ENCODE assay signal across 8 cellular contexts in the genomic region with DNA sequence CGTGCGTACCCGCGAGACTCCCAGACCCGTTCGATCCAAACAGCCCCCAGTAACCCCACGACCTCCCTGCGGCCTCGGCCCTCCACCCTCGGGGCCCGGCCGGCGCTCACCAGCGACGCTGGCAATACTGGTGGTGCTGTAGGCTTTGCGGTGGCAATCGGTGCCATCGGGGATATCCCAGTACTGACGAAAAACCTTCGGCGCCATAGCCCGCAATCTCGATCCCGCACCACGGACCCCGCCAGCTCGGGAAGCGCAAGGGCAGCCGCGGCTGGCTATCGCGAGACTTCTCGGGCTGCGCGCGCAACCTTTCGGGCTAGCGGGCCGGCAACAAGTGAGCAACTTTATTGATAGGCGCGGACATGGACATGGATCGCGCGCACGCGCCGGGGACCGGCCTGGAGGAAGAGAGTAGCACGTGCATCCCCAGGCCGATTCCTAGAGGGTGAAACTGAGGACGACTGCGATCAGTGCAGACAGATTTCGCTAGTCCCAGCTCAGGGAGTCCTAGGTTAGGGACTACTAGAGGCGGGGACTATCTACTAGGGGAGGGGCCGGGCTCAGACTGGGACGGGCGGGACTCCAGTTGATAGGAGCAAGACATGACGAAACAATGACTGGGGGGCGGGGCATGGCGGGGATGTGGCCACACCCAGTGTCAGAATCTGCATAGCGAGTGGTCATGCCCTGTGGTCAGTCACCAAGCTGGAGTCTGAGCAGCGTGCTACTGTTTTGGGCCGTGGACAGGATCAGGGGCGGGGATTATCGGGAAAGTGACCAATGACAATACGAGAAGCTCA. TPM values are rescaled to one million over a fixed set of nuclear protein-coding genes. Genes with fewer than 3 reads are reported as not detected.
A peak's percentile ranks its signal among the peaks of the same experiment; 100 is the strongest.
DNase-seq lines count a peak whose midpoint lies in the region; ATAC-seq, FAIRE-seq and TF ChIP-seq lines count a peak whose summit lies in the region.

TSS of gene NDUFA11 (minus strand) at position 289 of the 800 bp plus-strand sequence. CDS start at position 207, 82 bp downstream.

- peak within 1 kb of the TSS; percentile 100 for H3K27ac Mint-ChIP-seq in T-helper 2 cell treated with Interferon-gamma antibody and Interleukin-4, amounts not matched to agents 5 μg/mL and 100 μg/mL, for 36 hours
- peak within 1 kb of the TSS; percentile 98 for H3K27ac Mint-ChIP-seq in astrocyte (ENCODE audit: unreplicated experiment)

- TF ChIP-seq CTCF in astrocyte (IDR thresholded peaks at IDR 0.05; ENCODE audit: insufficient read depth, low read depth, low read length) = no peak

- H3K4me3 ChIP-seq in astrocyte (ENCODE audit: insufficient read depth, low read depth, low read length) = peak within 1 kb of the TSS; percentile 95

- peak within 1 kb of the TSS; percentile 93 for H3K4me3 Mint-ChIP-seq in T-helper 2 cell treated with Interferon-gamma antibody and Interleukin-4, amounts not matched to agents 5 μg/mL and 100 μg/mL, for 36 hours
- H3K4me3 Mint-ChIP-seq in astrocyte (ENCODE audit: unreplicated experiment) = peak within 1 kb of the TSS; percentile 99

- peaks cover 14% of the 10 kb centered on the region for H3K36me3 Mint-ChIP-seq in T-helper 2 cell treated with Interferon-gamma antibody and Interleukin-4, amounts not matched to agents 5 μg/mL and 100 μg/mL, for 36 hours (ENCODE audit: low read depth)
- H3K36me3 Mint-ChIP-seq in astrocyte (ENCODE audit: low read depth, unreplicated experiment) = peaks cover 9% of the 10 kb centered on the region

- peak within 1 kb of the TSS; percentile 100 for H3K9ac ChIP-seq in astrocyte (ENCODE audit: low read length)

- ATAC-seq in GM18508 (IDR thresholded peaks at IDR 0.05; ENCODE audit: insufficient read depth, unreplicated experiment) (peak; percentile 14), HG02981 (IDR thresholded peaks at IDR 0.05; ENCODE audit: unreplicated experiment) (peak; percentile 27), sciatic nerve (peak; percentile 89)

- DNase-seq in NCI-H2029 (lab: John Stamatoyannopoulos, UW) = peak; percentile 98
- DNase-seq in T-helper 2 cell treated with Interferon-gamma antibody and Interleukin-4, amounts not matched to agents 5 μg/mL and 100 μg/mL, for 36 hours (ENCODE audit: low spot score) = peak; percentile 97
- DNase-seq in astrocyte (ENCODE audit: low read depth) = no peak
- peak; percentile 92 to 100 (median 98) for DNase-seq in hypothalamus (lab: John Stamatoyannopoulos, UW)
- DNase-seq in sciatic nerve (ENCODE audit: low spot score) = peak; percentile 99
- no peak for DNase-seq in putamen (ENCODE audit: low spot score)

- H3K27ac ChIP-seq in astrocyte (ENCODE audit: low read depth, low read length) = peak within 1 kb of the TSS; percentile 99

- peaks cover 31% of the 10 kb centered on the region for H4K20me1 ChIP-seq in astrocyte (ENCODE audit: insufficient read depth, low read length)

- peaks cover 41% of the 10 kb centered on the region for H3K79me2 ChIP-seq in astrocyte (ENCODE audit: insufficient read depth, low read length)

- H3K4me1 Mint-ChIP-seq in T-helper 2 cell treated with Interferon-gamma antibody and Interleukin-4, amounts not matched to agents 5 μg/mL and 100 μg/mL, for 36 hours (ENCODE audit: low read depth) = peaks cover 16% of the 10 kb centered on the region
- peaks cover 6% of the 10 kb centered on the region for H3K4me1 Mint-ChIP-seq in astrocyte (ENCODE audit: low read depth, unreplicated experiment)

- no peaks in the 10 kb centered on the region for H3K9me3 Mint-ChIP-seq in T-helper 2 cell treated with Interferon-gamma antibody and Interleukin-4, amounts not matched to agents 5 μg/mL and 100 μg/mL, for 36 hours
- no peaks in the 10 kb centered on the region for H3K9me3 Mint-ChIP-seq in astrocyte (ENCODE audit: unreplicated experiment)

- peaks cover 15% of the 10 kb centered on the region for H3K4me1 ChIP-seq in astrocyte (ENCODE audit: insufficient read depth, low read length)

- H2AFZ ChIP-seq in astrocyte (ENCODE audit: low read depth, low read length) = peak within 1 kb of the TSS; percentile 83

- H3K27me3 Mint-ChIP-seq in T-helper 2 cell treated with Interferon-gamma antibody and Interleukin-4, amounts not matched to agents 5 μg/mL and 100 μg/mL, for 36 hours (ENCODE audit: low read depth) = no peaks in the 10 kb centered on the region
- no peaks in the 10 kb centered on the region for H3K27me3 Mint-ChIP-seq in astrocyte (ENCODE audit: low read depth, unreplicated experiment)

- intact Hi-C loops in sciatic nerve (cut with DNase I) = no loop called here

- peak; percentile 13 for FAIRE-seq in astrocyte (lab: Jason Lieb, UNC)

- peaks cover 5% of the 10 kb centered on the region for H3K36me3 ChIP-seq in astrocyte (ENCODE audit: insufficient read depth, low read length)

- H3K9me3 ChIP-seq in astrocyte (ENCODE audit: insufficient read depth, low read depth, low read length) = no peaks in the 10 kb centered on the region

- H3K4me2 ChIP-seq in astrocyte (ENCODE audit: low read length) = peak within 1 kb of the TSS; percentile 94

- no peaks in the 10 kb centered on the region for H3K27me3 ChIP-seq in astrocyte (ENCODE audit: insufficient read depth, low read length)

RNA-seq across cellular contexts. Expression of gene NDUFA11, which starts in this region (rescaled TPM):
- 286 and 305 TPM in 2 replicates for total RNA-seq in astrocyte
- 134 TPM for total RNA-seq in sciatic nerve

Comparison
In these comparisons a context has a peak if more than half of its experiments do, and no peak if none do; other contexts are left out.
1. ATAC-seq: peak in every context shown above with its lines; median percentile 89 in sciatic nerve; 27 in HG02981; 14 in GM18508.
2. DNase-seq: peak in NCI-H2029 (single experiment), T-helper 2 cell treated with Interferon-gamma antibody and Interleukin-4, amounts not matched to agents 5 μg/mL and 100 μg/mL, for 36 hours (single experiment), hypothalamus (51 of 51) and sciatic nerve (single experiment); none in astrocyte (single experiment) and putamen (single experiment).